ENCODE assay signal across 8 cellular contexts in genomic region chr22:38178605-38178937, GRCh38. TPM values are rescaled to one million over a fixed set of nuclear protein-coding genes. Genes with fewer than 3 reads are reported as not detected.
DNase-seq lines count a peak whose midpoint lies in the region; ATAC-seq and TF ChIP-seq lines count a peak whose summit lies in the region.
"Not testable (repeated sequence)": the region's sequence is repeated elsewhere in the genome, so short reads cannot be mapped to it uniquely, and the experiment has no call there.

No MANE protein-coding gene starts in this region.

- H2AFZ ChIP-seq in hepatocyte, result not testable (repeated sequence)

- H3K79me2 ChIP-seq in hepatocyte, result peaks cover 14% of the 10 kb centered on the region

- TF ChIP-seq POLR2A in upper lobe of left lung (IDR thresholded peaks at IDR 0.05), result not testable (repeated sequence)

- H3K9me3 ChIP-seq in CD4-positive, alpha-beta T cell (ENCODE audit: control insufficient read depth, low read length); hepatocyte (ENCODE audit: low read depth); upper lobe of left lung: not testable (repeated sequence)

- intact Hi-C loops in CD4-positive, alpha-beta T cell (cut with DNase I, micrococcal nuclease); dendritic cell treated with granulocyte-macrophage colony-stimulating factor and Interleukin-4, amounts not matched to agents 40 ng/mL and 50 ng/mL, for 4 days (cut with micrococcal nuclease): not testable (repeated sequence)
- intact Hi-C loops in natural killer cell (cut with micrococcal nuclease), result loop anchor here (10.0 kb wide), 2 partner anchors 46 to 86 kb away; no protein-coding TSS in a partner anchor

- not testable (repeated sequence) for H3K4me2 ChIP-seq in hepatocyte

- not testable (repeated sequence) for TF ChIP-seq EP300 in upper lobe of left lung (IDR thresholded peaks at IDR 0.05)

- not testable (repeated sequence) for H3K27me3 ChIP-seq in CD4-positive, alpha-beta T cell (ENCODE audit: control insufficient read depth, insufficient read depth, low read length); hepatocyte; upper lobe of left lung

- H3K4me1 Mint-ChIP-seq in CD4-positive, alpha-beta T cell (ENCODE audit: low read depth), result peaks cover 31% of the 10 kb centered on the region
- H3K4me1 Mint-ChIP-seq in activated naive CD8-positive, alpha-beta T cell treated with anti-CD3 and anti-CD28 coated beads, Interleukin-2, amount 10 ng/mL, durations not matched to agents 7 days and 5 days, result peaks cover 56% of the 10 kb centered on the region
- H3K4me1 Mint-ChIP-seq in dendritic cell treated with granulocyte-macrophage colony-stimulating factor and Interleukin-4, amounts not matched to agents 40 ng/mL and 50 ng/mL, for 4 days (ENCODE audit: low read depth), result peaks cover 61% of the 10 kb centered on the region
- peaks cover 53 to 62% of the 10 kb centered on the region in 2 donors for H3K4me1 Mint-ChIP-seq in natural killer cell

- DNase-seq in CD4-positive, alpha-beta T cell; RWPE1 (ENCODE audit: low spot score); activated naive CD8-positive, alpha-beta T cell treated with anti-CD3 and anti-CD28 coated beads, Interleukin-2, amount 10 ng/mL, durations not matched to agents 7 days and 5 days; hepatocyte (ENCODE audit: low spot score); natural killer cell; upper lobe of left lung: not testable (repeated sequence)

- not testable (repeated sequence) for H4K20me1 ChIP-seq in hepatocyte (ENCODE audit: insufficient read depth, poor library complexity, severe bottlenecking)

- not testable (repeated sequence) for H3K9me2 ChIP-seq in hepatocyte (replicated peaks; ENCODE audit: insufficient read depth)

- not testable (repeated sequence) for H3K9me3 Mint-ChIP-seq in CD4-positive, alpha-beta T cell; activated naive CD8-positive, alpha-beta T cell treated with anti-CD3 and anti-CD28 coated beads, Interleukin-2, amount 10 ng/mL, durations not matched to agents 7 days and 5 days; dendritic cell treated with granulocyte-macrophage colony-stimulating factor and Interleukin-4, amounts not matched to agents 40 ng/mL and 50 ng/mL, for 4 days; natural killer cell

- H3K27ac ChIP-seq in CD4-positive, alpha-beta T cell (ENCODE audit: low read depth, low read length), result not testable (repeated sequence)
- H3K27ac ChIP-seq in RWPE1 (peak overlapping the region; percentile 90), hepatocyte (peak overlapping the region; percentile 97), skin epidermis (peak overlapping the region in 16 of 21 experiments; percentile 13 to 95 (median 74)), upper lobe of left lung (peak overlapping the region; percentile 57 to 94 (median 74))

- peak overlapping the region; percentile 11 for H3K27ac Mint-ChIP-seq in CD4-positive, alpha-beta T cell
- peak overlapping the region; percentile 58 for H3K27ac Mint-ChIP-seq in activated naive CD8-positive, alpha-beta T cell treated with anti-CD3 and anti-CD28 coated beads, Interleukin-2, amount 10 ng/mL, durations not matched to agents 7 days and 5 days
- H3K27ac Mint-ChIP-seq in dendritic cell treated with granulocyte-macrophage colony-stimulating factor and Interleukin-4, amounts not matched to agents 40 ng/mL and 50 ng/mL, for 4 days, result peak overlapping the region; percentile 99
- peak overlapping the region; percentile 89 to 93 for H3K27ac Mint-ChIP-seq in natural killer cell

- not testable (repeated sequence) for H3K4me3 ChIP-seq in hepatocyte, skin epidermis, upper lobe of left lung

- not testable (repeated sequence) for H3K27me3 Mint-ChIP-seq in CD4-positive, alpha-beta T cell; activated naive CD8-positive, alpha-beta T cell treated with anti-CD3 and anti-CD28 coated beads, Interleukin-2, amount 10 ng/mL, durations not matched to agents 7 days and 5 days; natural killer cell (ENCODE audit: low read depth in 2 of 2)
- peaks cover 25% of the 10 kb centered on the region for H3K27me3 Mint-ChIP-seq in dendritic cell treated with granulocyte-macrophage colony-stimulating factor and Interleukin-4, amounts not matched to agents 40 ng/mL and 50 ng/mL, for 4 days

- H3K36me3 Mint-ChIP-seq in CD4-positive, alpha-beta T cell (ENCODE audit: low read depth), result peaks cover 12% of the 10 kb centered on the region
- H3K36me3 Mint-ChIP-seq in activated naive CD8-positive, alpha-beta T cell treated with anti-CD3 and anti-CD28 coated beads, Interleukin-2, amount 10 ng/mL, durations not matched to agents 7 days and 5 days, result peaks cover 12% of the 10 kb centered on the region
- H3K36me3 Mint-ChIP-seq in dendritic cell treated with granulocyte-macrophage colony-stimulating factor and Interleukin-4, amounts not matched to agents 40 ng/mL and 50 ng/mL, for 4 days (ENCODE audit: low read depth); natural killer cell: not testable (repeated sequence)

- WGBS in hepatocyte (ENCODE audit: low lambda C conversion rate, missing lambda C conversion rate), result 95% methylated on average over 7 of the region's 7 CpGs
- WGBS in upper lobe of left lung, 2 donors, result 96 to 97% methylated on average over 7 of the region's 7 CpGs

- H3K36me3 ChIP-seq in hepatocyte (replicated peaks; ENCODE audit: insufficient read depth, low read depth); upper lobe of left lung: not testable (repeated sequence)

- not testable (repeated sequence) for H3K4me3 Mint-ChIP-seq in CD4-positive, alpha-beta T cell; activated naive CD8-positive, alpha-beta T cell treated with anti-CD3 and anti-CD28 coated beads, Interleukin-2, amount 10 ng/mL, durations not matched to agents 7 days and 5 days; dendritic cell treated with granulocyte-macrophage colony-stimulating factor and Interleukin-4, amounts not matched to agents 40 ng/mL and 50 ng/mL, for 4 days
- H3K4me3 Mint-ChIP-seq in natural killer cell, result peak overlapping the region; percentile 5

- ATAC-seq in CD4-positive, alpha-beta T cell (ENCODE audit: poor library complexity); activated naive CD8-positive, alpha-beta T cell treated with anti-CD3 and anti-CD28 coated beads, Interleukin-2, amount 10 ng/mL, durations not matched to agents 7 days and 5 days (ENCODE audit: low read depth); natural killer cell; upper lobe of left lung (ENCODE audit: low FRiP score in 2 of 2): not testable (repeated sequence)

- TF ChIP-seq CTCF in CD4-positive, alpha-beta T cell (IDR thresholded peaks at IDR 0.05); RWPE1 (conservative IDR thresholded peaks at IDR 0.05; ENCODE audit: low read depth); hepatocyte (IDR thresholded peaks at IDR 0.05; ENCODE audit: poor library complexity); natural killer cell (IDR thresholded peaks at IDR 0.05); upper lobe of left lung (IDR thresholded peaks at IDR 0.05): not testable (repeated sequence)

- peaks cover 24% of the 10 kb centered on the region for H3K4me1 ChIP-seq in hepatocyte (ENCODE audit: insufficient read depth)
- peaks cover 44 to 66% (median 52%) of the 10 kb centered on the region in 4 donors for H3K4me1 ChIP-seq in upper lobe of left lung

- POLR2A ChIA-PET in CD4-positive, alpha-beta T cell (lab: Charles Lee); RWPE1 (lab: Yijun Ruan, JAX; ENCODE audit: low non-redundant PET): not testable (repeated sequence)
- POLR2A ChIA-PET in activated naive CD8-positive, alpha-beta T cell treated with anti-CD3 and anti-CD28 coated beads, Interleukin-2, amount 10 ng/mL, durations not matched to agents 7 days and 5 days (lab: Charles Lee), result interaction anchor here (5.0 kb wide), 1 partner anchor 24 kb away, joined by 78 read pairs; the partner anchor contains the start of gene MAFF

- CTCF ChIA-PET in CD4-positive, alpha-beta T cell (lab: Charles Lee), result interaction anchor here (1.0 kb wide), 1 partner anchor 36 kb away, joined by 3 read pairs; no protein-coding TSS in a partner anchor
- CTCF ChIA-PET in RWPE1 (lab: Yijun Ruan, JAX), result interaction anchor here (0.7 kb wide), 1 partner anchor 64 kb away, joined by 5 read pairs; no protein-coding TSS in a partner anchor

RNA-seq across cellular contexts. Expression of gene PLA2G6, which starts 3.1 kb away (rescaled TPM):
- 10 to 100 TPM; 48.8 to 50.2 TPM for total RNA-seq in CD4-positive, alpha-beta T cell
- total RNA-seq in activated naive CD8-positive, alpha-beta T cell treated with anti-CD3 and anti-CD28 coated beads, Interleukin-2, amount 10 ng/mL, durations not matched to agents 7 days and 5 days, result 100 to 1,000 TPM in 1 of 2 experiments, 10 to 100 TPM in 1; 94.6 to 103 TPM
- total RNA-seq in hepatocyte (28.2 and 39.9 TPM in 2 replicates), natural killer cell (100 to 1,000 TPM; 137 to 167 (median 145) TPM), upper lobe of left lung (100 to 1,000 TPM in 1 of 6 donors, 10 to 100 TPM in 5; 21.1 to 295 (median 47.5) TPM)
- polyA plus RNA-seq in hepatocyte, result 30.2 and 42.6 TPM in 2 replicates

RNA-seq across cellular contexts. Expression of gene MAFF, which starts 23.2 kb away (rescaled TPM):
- total RNA-seq in CD4-positive, alpha-beta T cell, result 10 to 100 TPM; 25.6 to 27.3 TPM
- total RNA-seq in activated naive CD8-positive, alpha-beta T cell treated with anti-CD3 and anti-CD28 coated beads, Interleukin-2, amount 10 ng/mL, durations not matched to agents 7 days and 5 days, result 10 to 100 TPM; 10.8 to 12.8 TPM
- total RNA-seq in hepatocyte (55.9 and 70.4 TPM in 2 replicates), natural killer cell (100 to 1,000 TPM; 168 to 215 (median 187) TPM), upper lobe of left lung (10 to 100 TPM; 25.1 to 75.7 (median 44.5) TPM)
- 67.2 and 76.3 TPM in 2 replicates for polyA plus RNA-seq in hepatocyte

Comparison
In these comparisons a context has a peak if more than half of its experiments do, and no peak if none do; other contexts are left out.
1. H3K27ac Mint-ChIP-seq: peak in every context shown above with its lines; median percentile 99 in dendritic cell treated with granulocyte-macrophage colony-stimulating factor and Interleukin-4, amounts not matched to agents 40 ng/mL and 50 ng/mL, for 4 days; 91 in natural killer cell; 58 in activated naive CD8-positive, alpha-beta T cell treated with anti-CD3 and anti-CD28 coated beads, Interleukin-2, amount 10 ng/mL, durations not matched to agents 7 days and 5 days; 11 in CD4-positive, alpha-beta T cell.